Comparison of ENCODE assay signal across 34 cellular contexts in the genomic region with DNA sequence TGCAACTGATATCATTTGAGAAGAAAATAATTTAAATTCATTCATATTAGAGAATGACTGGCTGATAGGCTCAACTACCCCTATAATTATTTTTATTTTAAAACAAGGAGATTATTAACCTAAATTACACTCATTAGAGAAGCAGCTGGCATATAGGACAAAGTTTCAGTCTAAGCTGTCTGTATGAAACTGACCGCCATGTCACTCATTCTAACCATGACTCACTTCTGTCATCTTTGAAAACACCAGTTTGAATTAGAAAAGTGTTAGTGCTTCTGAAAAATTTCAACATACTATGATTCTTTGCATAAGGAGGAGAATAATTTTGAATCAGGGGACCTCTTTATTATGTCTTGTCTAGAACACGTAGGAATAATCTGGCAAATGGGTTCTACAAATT.
"Had no signal": no experiment of that assay in that cellular context is flagged by ENCODE, and none has a peak within 500 bp of the region (broad histone marks: within the 10 kb centered on the region; RNA-seq: fewer than 3 reads in every experiment).

No MANE protein-coding gene starts in this region.

- H3K4me3 ChIP-seq: adrenal gland, ascending aorta, body of pancreas, breast epithelium, cardiac muscle cell had no signal

- H3K4me1 ChIP-seq: adrenal gland, ascending aorta, body of pancreas, breast epithelium had no signal

- H3K27ac ChIP-seq: adrenal gland, ascending aorta, body of pancreas, brain microvascular endothelial cell, breast epithelium, cardiac muscle cell had no signal

- H3K27me3 ChIP-seq: adrenal gland, ascending aorta, body of pancreas, brain microvascular endothelial cell, breast epithelium, cardiac muscle cell had no signal

- FAIRE-seq: astrocyte, bronchial epithelial cell had no signal

- H3K9me3 ChIP-seq: adrenal gland, ascending aorta, body of pancreas, breast epithelium had no signal

- H3K36me3 ChIP-seq: adrenal gland, ascending aorta, brain microvascular endothelial cell, breast epithelium, cardiac muscle cell had no signal

- DNase-seq: activated effector memory CD4-positive, alpha-beta T cell treated with anti-CD3 and anti-CD28 coated beads, Interleukin-2, amount 50 U/mL, for 16 hours; activated effector memory CD4-positive, alpha-beta T cell treated with Interleukin-2 at 50 U/mL for 16 hours; activated gamma-delta T cell; activated gamma-delta T cell treated with Interleukin-2 at 50 U/mL for 16 hours; activated naive CD4-positive, alpha-beta T cell; activated naive CD4-positive, alpha-beta T cell treated with anti-CD3 and anti-CD28 coated beads for 36 hours; activated naive CD4-positive, alpha-beta T cell treated with anti-CD3 and anti-CD28 coated beads, Interleukin-2, amount 10 ng/mL, durations not matched to agents 7 days and 5 days; activated naive CD4-positive, alpha-beta T cell treated with anti-CD3 and anti-CD28 coated beads, Interleukin-2, amount 50 U/mL, for 16 hours; activated naive CD4-positive, alpha-beta T cell treated with Interleukin-2 at 50 U/mL for 16 hours; activated naive CD8-positive, alpha-beta T cell treated with anti-CD3 and anti-CD28 coated beads for 36 hours; activated naive CD8-positive, alpha-beta T cell treated with anti-CD3 and anti-CD28 coated beads, Interleukin-2, amount 10 ng/mL, durations not matched to agents 7 days and 5 days; activated naive CD8-positive, alpha-beta T cell treated with anti-CD3 and anti-CD28 coated beads, Interleukin-2, amount 50 U/mL, for 24 hours; activated T-cell treated with anti-CD3 and anti-CD28 coated beads, Interleukin-2, amount 50 U/mL, for 1 hour; activated T-cell treated with anti-CD3 and anti-CD28 coated beads, Interleukin-2, amount 50 U/mL, for 24 hours; activated T-cell treated with anti-CD3 and anti-CD28 coated beads, Interleukin-2, amount 50 U/mL, for 4 hours; activated T-cell treated with anti-CD3 and anti-CD28 coated beads, Interleukin-2, amount 50 U/mL, for 48 hours; activated T-cell treated with anti-CD3 and anti-CD28 coated beads, Interleukin-2, amount 50 U/mL, for 72 hours; adrenal gland; amniotic stem cell; amygdala; anterior cingulate cortex; aorta; body of pancreas; brain microvascular endothelial cell; caudate nucleus; central memory CD4-positive, alpha-beta T cell; cerebellar nuclear complex had no signal

- ATAC-seq: activated naive CD4-positive, alpha-beta T cell treated with anti-CD3 and anti-CD28 coated beads, Interleukin-2, amount 50 U/mL, for 72 hours; activated naive CD8-positive, alpha-beta T cell treated with anti-CD3 and anti-CD28 coated beads, Interleukin-2, amount 50 U/mL, for 24 hours; activated T-cell treated with anti-CD3 and anti-CD28 coated beads, Interleukin-2, amount 50 U/mL, for 4 hours; activated T-cell treated with anti-CD3 and anti-CD28 coated beads, Interleukin-2, amount 50 U/mL, for 72 hours; activated T-helper 17 cell treated with anti-CD3 and anti-CD28 coated beads, Interleukin-2, amount 50 U/mL, for 72 hours; body of pancreas had no signal
